8 cellular contexts compared by ENCODE assay signal in genomic region chr11:68311155-68312116, GRCh38. TPM values are rescaled to one million over a fixed set of nuclear protein-coding genes. Genes with fewer than 3 reads are reported as not detected.
DNase-seq lines count a peak whose midpoint lies in the region; ATAC-seq, FAIRE-seq and TF ChIP-seq lines count a peak whose summit lies in the region.

No MANE protein-coding gene starts in this region.

- TF ChIP-seq POLR2A in H1 (IDR thresholded peaks at IDR 0.05; ENCODE audit: control extremely low read depth in 1 of 2, low read depth in 2 of 2, low read length in 2 of 2): no peak
- TF ChIP-seq POLR2A in prostate gland (IDR thresholded peaks at IDR 0.05): no peak

- no peak overlapping the region for H4K5ac ChIP-seq in H1 (ENCODE audit: insufficient read length, low read depth, low read length)

- H2BK5ac ChIP-seq in H1 (ENCODE audit: low read depth, low read length): no peak overlapping the region

- H3F3A ChIP-seq in PC-3 (ENCODE audit: low read length, unreplicated experiment) (peaks cover 9% of the 10 kb centered on the region), GM23248 (ENCODE audit: insufficient read depth) (no peaks in the 10 kb centered on the region)

- H3K27ac ChIP-seq in PC-3 (ENCODE audit: low read length) (no peak overlapping the region), H1 (ENCODE audit: low read depth, low read length) (no peak overlapping the region), prostate gland (peak overlapping the region; percentile 66 to 68), GM23248 (no peak overlapping the region)

- no peak overlapping the region for H3K14ac ChIP-seq in H1 (ENCODE audit: insufficient read length)

- H2BK15ac ChIP-seq in H1 (ENCODE audit: low read length): peak overlapping the region; percentile 81; the same call in 1 of the 2 replicates

- H3K18ac ChIP-seq in H1 (ENCODE audit: extremely low read depth, low read length): peak overlapping the region; percentile 48; the same call in 1 of the 2 replicates

- 82% methylated on average over 25 of the region's 25 CpGs; no CpG with 5 or more reads in 1 of the 2 experiments for WGBS in H1 (ENCODE audit: extremely low coverage in 1 of 2, insufficient coverage in 1 of 2, insufficient read length in 1 of 2, insufficient replicate concordance in 2 of 2, low coverage in 1 of 2, low lambda C conversion rate in 2 of 2, missing lambda C conversion rate in 1 of 2), 2 experiments
- WGBS in prostate gland: 77% methylated on average over 25 of the region's 25 CpGs
- WGBS in GM23248 (ENCODE audit: low coverage in 1 of 2, low lambda C conversion rate in 2 of 2, missing lambda C conversion rate in 2 of 2), 2 experiments: 86 to 89% methylated on average over 25 of the region's 25 CpGs

- peak overlapping the region; percentile 68; the same call in 1 of the 2 replicates for H2BK12ac ChIP-seq in H1 (ENCODE audit: low read depth, low read length)

- H3K23me2 ChIP-seq in H1 (ENCODE audit: low read depth, low read length): peaks cover 7% of the 10 kb centered on the region; the same call in 1 of the 2 replicates

- H3K4me1 ChIP-seq in ES-I3 (ENCODE audit: insufficient read depth, low read length): peaks cover 10% of the 10 kb centered on the region; the same call in 1 of the 2 replicates
- peaks cover 23% of the 10 kb centered on the region for H3K4me1 ChIP-seq in PC-3 (ENCODE audit: insufficient read depth, low read length)
- peaks cover 8 to 32% (median 20%) of the 10 kb centered on the region in 4 experiments for H3K4me1 ChIP-seq in H1 (replicated peaks in 1 of 4; ENCODE audit: control insufficient read depth in 3 of 4, insufficient read depth in 4 of 4, low read length in 3 of 4)
- no peaks in the 10 kb centered on the region for H3K4me1 ChIP-seq in prostate gland (replicated peaks)
- 0 out of 2 replicates have a peak, but pooled peaks cover 6% of the 10 kb centered on the region for H3K4me1 ChIP-seq in GM23248 (ENCODE audit: insufficient read depth)

- FAIRE-seq in H1 (lab: Jason Lieb, UNC): no peak

- H3K4me2 ChIP-seq in PC-3 (ENCODE audit: low read length) (peak overlapping the region; percentile 81), H1 (ENCODE audit: insufficient read depth in 1 of 2, low read depth in 2 of 2, low read length in 2 of 2) (peak overlapping the region; percentile 49 to 69; a peak in 3 of 4 replicates), GM23248 (ENCODE audit: unreplicated experiment) (no peak overlapping the region)

- DNase-seq in PC-3 (no peak), H1 (ENCODE audit: low read depth in 1 of 2, low spot score in 2 of 2) (no peak), prostate gland (ENCODE audit: low spot score) (no peak), GM23248 (no peak), left colon (no peak), DMS153 (lab: John Stamatoyannopoulos, UW) (no peak)

- intact Hi-C loops in PC-3 (cut with micrococcal nuclease): no loop called here
- intact Hi-C loops in prostate gland (cut with DNase I): loop anchor here (2.0 to 5.0 kb wide), 3 partner anchors 39 to 71 kb away; partner anchors contain the start of gene C11orf24
- intact Hi-C loops in left colon (cut with DNase I, micrococcal nuclease): no loop called here

- H3K27me3 ChIP-seq in PC-3 (ENCODE audit: low read length): no peaks in the 10 kb centered on the region
- H3K27me3 ChIP-seq in H1 (replicated peaks in 1 of 4; ENCODE audit: control insufficient read depth in 3 of 4, extremely low read depth in 1 of 4, insufficient read depth in 3 of 4, low read length in 3 of 4): peaks cover 0 to 8% (median 3%) of the 10 kb centered on the region in 4 experiments; a peak in 3 of 7 replicates
- no peaks in the 10 kb centered on the region for H3K27me3 ChIP-seq in prostate gland (replicated peaks; ENCODE audit: insufficient read depth)
- H3K27me3 ChIP-seq in GM23248 (replicated peaks; ENCODE audit: insufficient read depth): no peaks in the 10 kb centered on the region

- no peak for TF ChIP-seq EP300 in H1 (IDR thresholded peaks at IDR 0.05; ENCODE audit: borderline replicate concordance in 1 of 2, low read depth in 2 of 2, low read length in 2 of 2)

- H3K23ac ChIP-seq in H1 (ENCODE audit: insufficient read length): no peak overlapping the region

- H2AFZ ChIP-seq in PC-3 (ENCODE audit: low read length): peak overlapping the region; percentile 57; the same call in 1 of the 2 replicates
- no peak overlapping the region; the same call in 1 of the 2 replicates for H2AFZ ChIP-seq in H1 (ENCODE audit: low read length)
- H2AFZ ChIP-seq in GM23248: no peak overlapping the region

- peak overlapping the region; percentile 59; the same call in 1 of the 2 replicates for H3K4me3 ChIP-seq in PC-3 (ENCODE audit: low read length)
- H3K4me3 ChIP-seq in H1 (ENCODE audit: extremely low read depth in 1 of 4, insufficient read depth in 2 of 4, low read depth in 3 of 4, low read length in 4 of 4): peak overlapping the region in 3 of 4 experiments; percentile 23 to 59 (median 34); a peak in 6 of 8 replicates
- peak overlapping the region; percentile 60 to 75 for H3K4me3 ChIP-seq in prostate gland
- H3K4me3 ChIP-seq in GM23248: no peak overlapping the region

- no peak overlapping the region for H2BK120ac ChIP-seq in H1 (replicated peaks; ENCODE audit: low read depth, low read length)

- in situ Hi-C loops in GM23248 (cut with MboI): no loop called here

- H3K9me3 ChIP-seq in ES-I3 (ENCODE audit: control insufficient read depth, insufficient read depth, low read length): no peaks in the 10 kb centered on the region
- H3K9me3 ChIP-seq in PC-3 (ENCODE audit: low read length): no peaks in the 10 kb centered on the region
- no peaks in the 10 kb centered on the region for H3K9me3 ChIP-seq in H1 (ENCODE audit: insufficient read depth in 2 of 2, low read depth in 1 of 2, low read length in 1 of 2)
- no peaks in the 10 kb centered on the region for H3K9me3 ChIP-seq in prostate gland
- H3K9me3 ChIP-seq in GM23248 (ENCODE audit: low read depth): no peaks in the 10 kb centered on the region

- no peak overlapping the region for H2AK5ac ChIP-seq in H1 (ENCODE audit: low read depth, low read length)

- H3K4ac ChIP-seq in H1 (replicated peaks; ENCODE audit: insufficient read length, low read depth, low read length): no peak overlapping the region

- no peak for TF ChIP-seq RAD21 in H1 (IDR thresholded peaks at IDR 0.05 in 1 of 2, conservative IDR thresholded peaks at IDR 0.05 in 1 of 2; ENCODE audit: low read depth in 2 of 2, low read length in 2 of 2)

- no peaks in the 10 kb centered on the region for H3K36me3 ChIP-seq in ES-I3 (ENCODE audit: insufficient read depth, low read length)
- no peaks in the 10 kb centered on the region for H3K36me3 ChIP-seq in PC-3 (ENCODE audit: low read depth, low read length)
- no peaks in the 10 kb centered on the region for H3K36me3 ChIP-seq in H1 (ENCODE audit: control insufficient read depth in 2 of 4, insufficient read depth in 4 of 4, low read length in 3 of 4)
- no peaks in the 10 kb centered on the region for H3K36me3 ChIP-seq in prostate gland
- no peaks in the 10 kb centered on the region for H3K36me3 ChIP-seq in GM23248 (ENCODE audit: low read depth)

- peak overlapping the region; percentile 51; the same call in 1 of the 2 replicates for H4K8ac ChIP-seq in H1 (ENCODE audit: extremely low read depth, insufficient read depth, low read length)

- BruUV-seq in PC-3 (replicated peaks; lab: Mats Ljungman, UMichigan): no TSS peak

- TF ChIP-seq CTCF in PC-3 (conservative IDR thresholded peaks at IDR 0.05; ENCODE audit: low read depth, low read length) (no peak), H1 (IDR thresholded peaks at IDR 0.05; ENCODE audit: control extremely low read depth in 1 of 3, insufficient read depth in 1 of 3, low read depth in 1 of 3, low read length in 3 of 3) (no peak), prostate gland (IDR thresholded peaks at IDR 0.05) (no peak)

- H3K9ac ChIP-seq in ES-I3 (ENCODE audit: low read depth, low read length) (peak overlapping the region; percentile 44; the same call in 1 of the 2 replicates), PC-3 (ENCODE audit: low read length) (no peak overlapping the region), H1 (replicated peaks in 1 of 4; ENCODE audit: extremely low read depth in 1 of 4, low read depth in 3 of 4, low read length in 3 of 4) (no peak overlapping the region), GM23248 (no peak overlapping the region)

- H3K9me2 ChIP-seq in PC-3 (replicated peaks; ENCODE audit: low read length): no peaks in the 10 kb centered on the region
- H3K9me2 ChIP-seq in GM23248 (ENCODE audit: insufficient read depth): no peaks in the 10 kb centered on the region

- CTCF ChIA-PET in PC-3 (lab: Charles Lee) (no interaction called here), H1 (lab: Charles Lee; ENCODE audit: partially characterized antibody) (interaction anchor here (0.6 to 2.7 kb wide), 10 partner anchors 7 to 107 kb away, joined by 3 to 19 read pairs (median 4); partner anchors contain the start of gene C11orf24)

- H3K56ac ChIP-seq in H1 (replicated peaks; ENCODE audit: insufficient read length, low read depth, low read length): no peak overlapping the region

- H2BK20ac ChIP-seq in H1 (ENCODE audit: low read length): no peak overlapping the region

- peaks cover 3% of the 10 kb centered on the region for H3K79me1 ChIP-seq in H1 (ENCODE audit: low read depth, low read length)

- H4K91ac ChIP-seq in H1 (replicated peaks; ENCODE audit: insufficient read length, low read length): no peak overlapping the region

- ATAC-seq in PC-3 (no peak), HG03196 (IDR thresholded peaks at IDR 0.05; ENCODE audit: unreplicated experiment) (no peak), left colon (no peak)

- H4K20me1 ChIP-seq in PC-3 (ENCODE audit: low read length) (peaks cover 1% of the 10 kb centered on the region; the same call in 1 of the 2 replicates), H1 (replicated peaks in 1 of 2; ENCODE audit: control insufficient read depth in 1 of 2, insufficient read depth in 2 of 2, low read length in 2 of 2) (peaks cover 0 to 2% of the 10 kb centered on the region in 2 experiments), GM23248 (ENCODE audit: insufficient read depth) (no peaks in the 10 kb centered on the region)

- POLR2A ChIA-PET in PC-3 (lab: Charles Lee; ENCODE audit: unreplicated experiment): interaction anchor here (0.5 kb wide), 1 partner anchor 40 kb away, joined by 3 read pairs; the partner anchor contains the start of gene C11orf24
- POLR2A ChIA-PET in H1 (lab: Charles Lee; ENCODE audit: partially characterized antibody): interaction anchor here (1.3 to 2.1 kb wide), 7 partner anchors 13 to 129 kb away, joined by 3 to 6 read pairs (median 4); partner anchors contain the start of gene C11orf24

- H3K79me2 ChIP-seq in PC-3 (ENCODE audit: low read length) (peaks cover 35% of the 10 kb centered on the region), H1 (ENCODE audit: control insufficient read depth in 1 of 2, insufficient read depth in 2 of 2, low read length in 2 of 2) (peaks cover 0 to 31% of the 10 kb centered on the region in 2 experiments; a peak in 2 of 4 replicates), GM23248 (ENCODE audit: insufficient read depth) (no peaks in the 10 kb centered on the region)

RNA-seq across cellular contexts. Expression of gene LRP5, which starts 1.0 kb away (rescaled TPM):
- total RNA-seq in PC-3 (2014; rRNA removed) (64.3 and 83.5 TPM in 2 replicates), prostate gland (10 to 100 TPM; 48.3 to 57.1 TPM), left colon (100 to 1,000 TPM in 1 of 2 donors, 10 to 100 TPM in 1; 86.8 to 106 TPM)
- total RNA-seq in H1 (2021; fragmentation: NEBNext Ultra II Directional; extraction: Animal tissue kit (Norgen Biotek cat#: 25700)): 35.4 and 38.9 TPM in 2 replicates
- polyA plus RNA-seq in H1 (2011; rRNA removed) (19.0 and 31.5 TPM in 2 replicates), GM23248 (2016; fragmentation: Nextera tagmentation; extraction: Ambion mirVana) (2.1 and 3.0 TPM in 2 replicates)
- 13.8 TPM for polyA plus RNA-seq in H1 (2011; cell fraction: cytosol; rRNA removed)
- 38.9 TPM for polyA plus RNA-seq in H1 (2011; cell fraction: nucleus; rRNA removed)
- 17.8 to 35.8 TPM (median 32.9 TPM) in 4 replicates for polyA plus RNA-seq in H1 (2012, experiment 1 of 2)
- 29.9 TPM for polyA plus RNA-seq in H1 (2012, experiment 2 of 2)
- polyA plus RNA-seq in H1 (2013, experiment 1 of 2): 62.7 TPM
- polyA plus RNA-seq in H1 (2013, experiment 2 of 2): 63.2 TPM
- polyA minus RNA-seq in H1 (2011; rRNA and poly(A)+ RNA removed): 22.5 and 24.7 TPM in 2 replicates
- polyA minus RNA-seq in H1 (2011; cell fraction: cytosol; rRNA and poly(A)+ RNA removed): 27.4 TPM
- 23.6 TPM for polyA minus RNA-seq in H1 (2011; cell fraction: nucleus; rRNA and poly(A)+ RNA removed)
- 3.0 and 4.3 TPM in 2 replicates for total RNA-seq in GM23248 (2014; rRNA removed; shearing (Covaris generic))

RNA-seq across cellular contexts. Expression of gene C11orf24, which starts 39.7 kb away (rescaled TPM):
- total RNA-seq in PC-3 (2014; rRNA removed) (74.9 and 75.9 TPM in 2 replicates), prostate gland (10 to 100 TPM; 25.1 to 61.0 TPM), left colon (10 to 100 TPM; 68.8 to 76.3 TPM)
- 45.3 and 45.4 TPM in 2 replicates for total RNA-seq in H1 (2021; fragmentation: NEBNext Ultra II Directional; extraction: Animal tissue kit (Norgen Biotek cat#: 25700))
- polyA plus RNA-seq in H1 (2011; rRNA removed) (51.7 and 63.5 TPM in 2 replicates), GM23248 (2016; fragmentation: Nextera tagmentation; extraction: Ambion mirVana) (105 and 109 TPM in 2 replicates)
- 41.2 TPM for polyA plus RNA-seq in H1 (2011; cell fraction: cytosol; rRNA removed)
- polyA plus RNA-seq in H1 (2011; cell fraction: nucleus; rRNA removed): 46.1 TPM
- 31.5 to 47.3 TPM (median 39.6 TPM) in 4 replicates for polyA plus RNA-seq in H1 (2012, experiment 1 of 2)
- polyA plus RNA-seq in H1 (2012, experiment 2 of 2): 35.9 TPM
- polyA plus RNA-seq in H1 (2013, experiment 1 of 2): 70.2 TPM
- 79.0 TPM for polyA plus RNA-seq in H1 (2013, experiment 2 of 2)
- polyA minus RNA-seq in H1 (2011; rRNA and poly(A)+ RNA removed): 18.7 and 23.8 TPM in 2 replicates
- polyA minus RNA-seq in H1 (2011; cell fraction: cytosol; rRNA and poly(A)+ RNA removed): 33.8 TPM
- 28.2 TPM for polyA minus RNA-seq in H1 (2011; cell fraction: nucleus; rRNA and poly(A)+ RNA removed)
- total RNA-seq in GM23248 (2014; rRNA removed; shearing (Covaris generic)): 73.7 and 89.4 TPM in 2 replicates

Comparison
In these comparisons a context has a peak if more than half of its experiments do, and no peak if none do; other contexts are left out.
1. H3K27ac ChIP-seq: peak in prostate gland (2 of 2); none in PC-3 (single experiment), H1 (single experiment) and GM23248 (single experiment).